1 cellular context compared by ENCODE assay signal in the genomic region with DNA sequence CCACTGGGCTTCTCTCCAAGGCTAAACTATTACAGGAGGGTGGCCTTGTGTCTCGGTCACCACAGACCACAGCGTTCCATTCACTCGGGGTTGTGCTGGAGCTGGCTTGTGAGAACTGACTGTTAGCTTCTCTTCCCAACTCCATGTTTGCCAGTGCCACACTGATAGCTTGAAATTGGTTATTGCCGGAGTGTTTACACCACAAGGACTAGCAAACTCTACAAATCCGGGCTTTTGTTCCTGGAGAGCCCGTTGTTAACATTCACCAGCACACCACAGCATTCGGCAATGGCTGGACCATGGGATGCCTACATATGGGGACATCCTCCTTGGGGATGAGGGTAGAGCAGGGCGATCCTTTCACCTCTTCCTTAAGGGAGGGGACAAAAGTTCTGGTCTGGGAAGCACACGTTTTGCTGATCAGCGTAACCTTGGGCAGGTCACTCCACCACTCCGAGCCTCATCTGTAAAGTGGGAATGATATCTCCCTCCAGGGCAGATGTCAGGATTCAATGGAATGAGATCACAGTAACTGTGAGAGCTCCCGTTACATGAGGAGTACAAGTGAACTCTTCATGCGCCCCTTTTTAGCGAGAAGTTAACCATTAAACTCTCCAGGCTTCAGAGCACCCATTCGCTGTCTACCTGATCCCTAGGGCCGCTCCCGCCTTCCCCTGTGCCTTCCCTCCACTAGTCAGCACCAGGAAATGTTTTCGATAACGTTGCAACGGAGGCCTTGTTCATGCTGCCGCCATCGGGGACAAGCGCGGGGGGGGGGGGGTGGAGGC.
TF ChIP-seq lines count a peak whose summit lies in the region.

No MANE protein-coding gene starts in this region.

TF ChIP-seq in HepG2, 621 proteins besides CTCF, POLR2A, EP300 and RAD21 (continued from another document and continues in another):
- TF ChIP-seq, protein P1, sequence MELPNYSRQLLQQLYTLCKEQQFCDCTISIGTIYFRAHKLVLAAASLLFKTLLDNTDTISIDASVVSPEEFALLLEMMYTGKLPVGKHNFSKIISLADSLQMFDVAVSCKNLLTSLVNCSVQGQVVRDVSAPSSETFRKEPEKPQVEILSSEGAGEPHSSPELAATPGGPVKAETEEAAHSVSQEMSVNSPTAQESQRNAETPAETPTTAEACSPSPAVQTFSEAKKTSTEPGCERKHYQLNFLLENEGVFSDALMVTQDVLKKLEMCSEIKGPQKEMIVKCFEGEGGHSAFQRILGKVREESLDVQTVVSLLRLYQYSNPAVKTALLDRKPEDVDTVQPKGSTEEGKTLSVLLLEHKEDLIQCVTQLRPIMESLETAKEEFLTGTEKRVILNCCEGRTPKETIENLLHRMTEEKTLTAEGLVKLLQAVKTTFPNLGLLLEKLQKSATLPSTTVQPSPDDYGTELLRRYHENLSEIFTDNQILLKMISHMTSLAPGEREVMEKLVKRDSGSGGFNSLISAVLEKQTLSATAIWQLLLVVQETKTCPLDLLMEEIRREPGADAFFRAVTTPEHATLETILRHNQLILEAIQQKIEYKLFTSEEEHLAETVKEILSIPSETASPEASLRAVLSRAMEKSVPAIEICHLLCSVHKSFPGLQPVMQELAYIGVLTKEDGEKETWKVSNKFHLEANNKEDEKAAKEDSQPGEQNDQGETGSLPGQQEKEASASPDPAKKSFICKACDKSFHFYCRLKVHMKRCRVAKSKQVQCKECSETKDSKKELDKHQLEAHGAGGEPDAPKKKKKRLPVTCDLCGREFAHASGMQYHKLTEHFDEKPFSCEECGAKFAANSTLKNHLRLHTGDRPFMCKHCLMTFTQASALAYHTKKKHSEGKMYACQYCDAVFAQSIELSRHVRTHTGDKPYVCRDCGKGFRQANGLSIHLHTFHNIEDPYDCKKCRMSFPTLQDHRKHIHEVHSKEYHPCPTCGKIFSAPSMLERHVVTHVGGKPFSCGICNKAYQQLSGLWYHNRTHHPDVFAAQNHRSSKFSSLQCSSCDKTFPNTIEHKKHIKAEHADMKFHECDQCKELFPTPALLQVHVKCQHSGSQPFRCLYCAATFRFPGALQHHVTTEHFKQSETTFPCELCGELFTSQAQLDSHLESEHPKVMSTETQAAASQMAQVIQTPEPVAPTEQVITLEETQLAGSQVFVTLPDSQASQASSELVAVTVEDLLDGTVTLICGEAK (IDR thresholded peaks at IDR 0.05): no peak
- TF ChIP-seq, protein P1 (CRISPR knock-in tag; IDR thresholded peaks at IDR 0.05): peak; percentile 19; the same call in 1 of the 2 replicates
- TF ChIP-seq ZFP1 (CRISPR knock-in tag; IDR thresholded peaks at IDR 0.05): no peak
- no peak for TF ChIP-seq ONECUT2 (CRISPR knock-in tag; IDR thresholded peaks at IDR 0.05)
- TF ChIP-seq AKAP8 (CRISPR knock-in tag; IDR thresholded peaks at IDR 0.05): peak; percentile 62; the same call in 1 of the 2 replicates
- TF ChIP-seq, protein P2, sequence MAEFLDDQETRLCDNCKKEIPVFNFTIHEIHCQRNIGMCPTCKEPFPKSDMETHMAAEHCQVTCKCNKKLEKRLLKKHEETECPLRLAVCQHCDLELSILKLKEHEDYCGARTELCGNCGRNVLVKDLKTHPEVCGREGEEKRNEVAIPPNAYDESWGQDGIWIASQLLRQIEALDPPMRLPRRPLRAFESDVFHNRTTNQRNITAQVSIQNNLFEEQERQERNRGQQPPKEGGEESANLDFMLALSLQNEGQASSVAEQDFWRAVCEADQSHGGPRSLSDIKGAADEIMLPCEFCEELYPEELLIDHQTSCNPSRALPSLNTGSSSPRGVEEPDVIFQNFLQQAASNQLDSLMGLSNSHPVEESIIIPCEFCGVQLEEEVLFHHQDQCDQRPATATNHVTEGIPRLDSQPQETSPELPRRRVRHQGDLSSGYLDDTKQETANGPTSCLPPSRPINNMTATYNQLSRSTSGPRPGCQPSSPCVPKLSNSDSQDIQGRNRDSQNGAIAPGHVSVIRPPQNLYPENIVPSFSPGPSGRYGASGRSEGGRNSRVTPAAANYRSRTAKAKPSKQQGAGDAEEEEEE (CRISPR knock-in tag; IDR thresholded peaks at IDR 0.05; ENCODE audit: borderline replicate concordance): no peak
- TF ChIP-seq ZNF225 (CRISPR knock-in tag; IDR thresholded peaks at IDR 0.05): no peak
- no peak for TF ChIP-seq ZNF816 (CRISPR knock-in tag; IDR thresholded peaks at IDR 0.05; ENCODE audit: borderline replicate concordance)
- peak; percentile 99 for TF ChIP-seq ZNF629 (CRISPR knock-in tag; conservative IDR thresholded peaks at IDR 0.05)
- no peak for TF ChIP-seq ZNF235 (CRISPR knock-in tag; IDR thresholded peaks at IDR 0.05; ENCODE audit: borderline replicate concordance)
- peak; percentile 13; the same call in 1 of the 2 replicates for TF ChIP-seq TARDBP (CRISPR knock-in tag; IDR thresholded peaks at IDR 0.05)
- no peak; the same call in 1 of the 2 replicates for TF ChIP-seq ETV6 (CRISPR knock-in tag; conservative IDR thresholded peaks at IDR 0.05)
- no peak for TF ChIP-seq NBN (conservative IDR thresholded peaks at IDR 0.05)
- TF ChIP-seq, protein P3, sequence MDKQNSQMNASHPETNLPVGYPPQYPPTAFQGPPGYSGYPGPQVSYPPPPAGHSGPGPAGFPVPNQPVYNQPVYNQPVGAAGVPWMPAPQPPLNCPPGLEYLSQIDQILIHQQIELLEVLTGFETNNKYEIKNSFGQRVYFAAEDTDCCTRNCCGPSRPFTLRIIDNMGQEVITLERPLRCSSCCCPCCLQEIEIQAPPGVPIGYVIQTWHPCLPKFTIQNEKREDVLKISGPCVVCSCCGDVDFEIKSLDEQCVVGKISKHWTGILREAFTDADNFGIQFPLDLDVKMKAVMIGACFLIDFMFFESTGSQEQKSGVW (CRISPR knock-in tag; IDR thresholded peaks at IDR 0.05; ENCODE audit: borderline replicate concordance): no peak
- TF ChIP-seq, protein P4, sequence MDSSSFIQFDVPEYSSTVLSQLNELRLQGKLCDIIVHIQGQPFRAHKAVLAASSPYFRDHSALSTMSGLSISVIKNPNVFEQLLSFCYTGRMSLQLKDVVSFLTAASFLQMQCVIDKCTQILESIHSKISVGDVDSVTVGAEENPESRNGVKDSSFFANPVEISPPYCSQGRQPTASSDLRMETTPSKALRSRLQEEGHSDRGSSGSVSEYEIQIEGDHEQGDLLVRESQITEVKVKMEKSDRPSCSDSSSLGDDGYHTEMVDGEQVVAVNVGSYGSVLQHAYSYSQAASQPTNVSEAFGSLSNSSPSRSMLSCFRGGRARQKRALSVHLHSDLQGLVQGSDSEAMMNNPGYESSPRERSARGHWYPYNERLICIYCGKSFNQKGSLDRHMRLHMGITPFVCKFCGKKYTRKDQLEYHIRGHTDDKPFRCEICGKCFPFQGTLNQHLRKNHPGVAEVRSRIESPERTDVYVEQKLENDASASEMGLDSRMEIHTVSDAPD (CRISPR knock-in tag; IDR thresholded peaks at IDR 0.05): peak; percentile 45; the same call in 1 of the 2 replicates
- TF ChIP-seq MXD4 (CRISPR knock-in tag; IDR thresholded peaks at IDR 0.05): peak; percentile 19; the same call in 1 of the 2 replicates
- TF ChIP-seq, protein P5, sequence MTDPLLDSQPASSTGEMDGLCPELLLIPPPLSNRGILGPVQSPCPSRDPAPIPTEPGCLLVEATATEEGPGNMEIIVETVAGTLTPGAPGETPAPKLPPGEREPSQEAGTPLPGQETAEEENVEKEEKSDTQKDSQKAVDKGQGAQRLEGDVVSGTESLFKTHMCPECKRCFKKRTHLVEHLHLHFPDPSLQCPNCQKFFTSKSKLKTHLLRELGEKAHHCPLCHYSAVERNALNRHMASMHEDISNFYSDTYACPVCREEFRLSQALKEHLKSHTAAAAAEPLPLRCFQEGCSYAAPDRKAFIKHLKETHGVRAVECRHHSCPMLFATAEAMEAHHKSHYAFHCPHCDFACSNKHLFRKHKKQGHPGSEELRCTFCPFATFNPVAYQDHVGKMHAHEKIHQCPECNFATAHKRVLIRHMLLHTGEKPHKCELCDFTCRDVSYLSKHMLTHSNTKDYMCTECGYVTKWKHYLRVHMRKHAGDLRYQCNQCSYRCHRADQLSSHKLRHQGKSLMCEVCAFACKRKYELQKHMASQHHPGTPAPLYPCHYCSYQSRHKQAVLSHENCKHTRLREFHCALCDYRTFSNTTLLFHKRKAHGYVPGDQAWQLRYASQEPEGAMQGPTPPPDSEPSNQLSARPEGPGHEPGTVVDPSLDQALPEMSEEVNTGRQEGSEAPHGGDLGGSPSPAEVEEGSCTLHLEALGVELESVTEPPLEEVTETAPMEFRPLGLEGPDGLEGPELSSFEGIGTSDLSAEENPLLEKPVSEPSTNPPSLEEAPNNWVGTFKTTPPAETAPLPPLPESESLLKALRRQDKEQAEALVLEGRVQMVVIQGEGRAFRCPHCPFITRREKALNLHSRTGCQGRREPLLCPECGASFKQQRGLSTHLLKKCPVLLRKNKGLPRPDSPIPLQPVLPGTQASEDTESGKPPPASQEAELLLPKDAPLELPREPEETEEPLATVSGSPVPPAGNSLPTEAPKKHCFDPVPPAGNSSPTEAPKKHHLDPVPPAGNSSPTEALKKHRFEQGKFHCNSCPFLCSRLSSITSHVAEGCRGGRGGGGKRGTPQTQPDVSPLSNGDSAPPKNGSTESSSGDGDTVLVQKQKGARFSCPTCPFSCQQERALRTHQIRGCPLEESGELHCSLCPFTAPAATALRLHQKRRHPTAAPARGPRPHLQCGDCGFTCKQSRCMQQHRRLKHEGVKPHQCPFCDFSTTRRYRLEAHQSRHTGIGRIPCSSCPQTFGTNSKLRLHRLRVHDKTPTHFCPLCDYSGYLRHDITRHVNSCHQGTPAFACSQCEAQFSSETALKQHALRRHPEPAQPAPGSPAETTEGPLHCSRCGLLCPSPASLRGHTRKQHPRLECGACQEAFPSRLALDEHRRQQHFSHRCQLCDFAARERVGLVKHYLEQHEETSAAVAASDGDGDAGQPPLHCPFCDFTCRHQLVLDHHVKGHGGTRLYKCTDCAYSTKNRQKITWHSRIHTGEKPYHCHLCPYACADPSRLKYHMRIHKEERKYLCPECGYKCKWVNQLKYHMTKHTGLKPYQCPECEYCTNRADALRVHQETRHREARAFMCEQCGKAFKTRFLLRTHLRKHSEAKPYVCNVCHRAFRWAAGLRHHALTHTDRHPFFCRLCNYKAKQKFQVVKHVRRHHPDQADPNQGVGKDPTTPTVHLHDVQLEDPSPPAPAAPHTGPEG (CRISPR knock-in tag; IDR thresholded peaks at IDR 0.05): no peak
- no peak for TF ChIP-seq SOX6 (IDR thresholded peaks at IDR 0.05)
- TF ChIP-seq SOX6 (CRISPR knock-in tag; IDR thresholded peaks at IDR 0.05): peak; percentile 53; the same call in 1 of the 2 replicates
- no peak for TF ChIP-seq ISX (CRISPR knock-in tag; conservative IDR thresholded peaks at IDR 0.05)
- TF ChIP-seq, protein P6, sequence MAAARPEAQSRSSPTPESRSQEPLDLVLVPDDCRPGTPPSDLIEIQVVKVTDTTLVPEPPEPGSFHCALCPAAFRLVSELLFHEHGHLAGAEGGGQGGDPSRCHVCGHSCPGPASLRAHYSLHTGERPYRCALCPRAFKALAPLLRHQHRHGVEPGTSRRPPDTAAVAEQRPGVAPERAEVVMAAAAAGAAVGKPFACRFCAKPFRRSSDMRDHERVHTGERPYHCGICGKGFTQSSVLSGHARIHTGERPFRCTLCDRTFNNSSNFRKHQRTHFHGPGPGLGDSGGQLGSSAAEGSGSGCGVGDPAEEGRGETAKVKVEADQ (CRISPR knock-in tag; IDR thresholded peaks at IDR 0.05; ENCODE audit: borderline replicate concordance): peak; percentile 40; the same call in 1 of the 2 replicates
- TF ChIP-seq KLF12 (CRISPR knock-in tag; IDR thresholded peaks at IDR 0.05; ENCODE audit: borderline replicate concordance): no peak
- peak; percentile 74; the same call in 1 of the 2 replicates for TF ChIP-seq TP53 (CRISPR knock-in tag; conservative IDR thresholded peaks at IDR 0.05)
- TF ChIP-seq TBP (CRISPR knock-in tag; IDR thresholded peaks at IDR 0.05): no peak
- TF ChIP-seq, protein P7, sequence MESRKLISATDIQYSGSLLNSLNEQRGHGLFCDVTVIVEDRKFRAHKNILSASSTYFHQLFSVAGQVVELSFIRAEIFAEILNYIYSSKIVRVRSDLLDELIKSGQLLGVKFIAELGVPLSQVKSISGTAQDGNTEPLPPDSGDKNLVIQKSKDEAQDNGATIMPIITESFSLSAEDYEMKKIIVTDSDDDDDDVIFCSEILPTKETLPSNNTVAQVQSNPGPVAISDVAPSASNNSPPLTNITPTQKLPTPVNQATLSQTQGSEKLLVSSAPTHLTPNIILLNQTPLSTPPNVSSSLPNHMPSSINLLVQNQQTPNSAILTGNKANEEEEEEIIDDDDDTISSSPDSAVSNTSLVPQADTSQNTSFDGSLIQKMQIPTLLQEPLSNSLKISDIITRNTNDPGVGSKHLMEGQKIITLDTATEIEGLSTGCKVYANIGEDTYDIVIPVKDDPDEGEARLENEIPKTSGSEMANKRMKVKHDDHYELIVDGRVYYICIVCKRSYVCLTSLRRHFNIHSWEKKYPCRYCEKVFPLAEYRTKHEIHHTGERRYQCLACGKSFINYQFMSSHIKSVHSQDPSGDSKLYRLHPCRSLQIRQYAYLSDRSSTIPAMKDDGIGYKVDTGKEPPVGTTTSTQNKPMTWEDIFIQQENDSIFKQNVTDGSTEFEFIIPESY (CRISPR knock-in tag; IDR thresholded peaks at IDR 0.05): 0 out of 2 replicates have a peak, but pooled peaks have one; percentile 50
